In the genomic region with DNA sequence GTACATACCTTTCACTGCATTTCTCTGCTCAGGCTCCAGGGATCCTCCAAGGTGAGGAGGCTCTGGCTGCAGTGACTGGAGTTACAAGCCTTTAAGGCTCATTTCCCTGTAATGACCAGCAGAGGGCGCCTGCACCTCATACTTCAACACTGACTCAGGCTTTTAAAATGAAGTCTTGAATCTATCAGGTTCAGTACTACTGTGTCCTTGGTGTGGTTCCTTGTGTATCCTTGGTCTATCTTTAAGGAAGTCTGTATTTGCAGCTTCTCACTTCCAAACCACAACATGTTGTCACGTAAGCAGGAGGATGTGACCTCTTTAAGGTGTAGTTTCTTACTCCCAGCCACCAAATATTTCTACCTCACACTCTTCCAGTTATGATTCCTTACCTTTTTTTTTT, we compare ENCODE assay signal across 8 cellular contexts. TPM values are rescaled to one million over a fixed set of nuclear protein-coding genes. Genes with fewer than 3 reads are reported as not detected.
DNase-seq lines count a peak whose midpoint lies in the region; ATAC-seq and TF ChIP-seq lines count a peak whose summit lies in the region.

No MANE protein-coding gene starts in this region.

- peak; percentile 98 for TF ChIP-seq CTCF in neural cell (IDR thresholded peaks at IDR 0.05; ENCODE audit: poor library complexity, severe bottlenecking)

- H3F3A ChIP-seq in neural cell (ENCODE audit: insufficient read depth, low read length, poor library complexity, severe bottlenecking), result no peaks in the 10 kb centered on the region

- no peaks in the 10 kb centered on the region for H4K20me1 ChIP-seq in neural cell (ENCODE audit: insufficient read depth)

- no peaks in the 10 kb centered on the region for H3K79me2 ChIP-seq in neural cell (replicated peaks; ENCODE audit: insufficient read depth, low read length)

- H3K27me3 ChIP-seq in neural cell (ENCODE audit: insufficient read depth, low read depth, low read length), result no peaks in the 10 kb centered on the region

- H3K4me2 ChIP-seq in neural cell (ENCODE audit: low read length), result no peak overlapping the region

- TF ChIP-seq EP300 in neural cell (conservative IDR thresholded peaks at IDR 0.05; ENCODE audit: poor library complexity, severe bottlenecking), result no peak

- H3K4me3 ChIP-seq in neural cell (ENCODE audit: low read length), result no peak overlapping the region

- H2AFZ ChIP-seq in neural cell (ENCODE audit: low read depth, low read length), result no peak overlapping the region

- ATAC-seq in GM21737 (IDR thresholded peaks at IDR 0.05; ENCODE audit: unreplicated experiment), result peak; percentile 96

- no peaks in the 10 kb centered on the region for H3K9me2 ChIP-seq in neural cell (ENCODE audit: insufficient read depth, low read length)

- H3K36me3 ChIP-seq in neural cell (ENCODE audit: insufficient read depth, low read length), result no peaks in the 10 kb centered on the region

- peak; percentile 90 for DNase-seq in EH (ENCODE audit: low read depth)
- DNase-seq in KG1 (lab: John Stamatoyannopoulos, UW), result peak; percentile 32
- DNase-seq in OCI-M1 (lab: John Stamatoyannopoulos, UW), result peak; percentile 78
- DNase-seq in activated T-cell treated with anti-CD3 and anti-CD28 coated beads, Interleukin-2, amount 50 U/mL, for 1 hour, result peak; percentile 57
- peak; percentile 72 for DNase-seq in fibroblast of gingiva (ENCODE audit: low read depth)
- DNase-seq in stromal cell of bone marrow (ENCODE audit: low read depth), result peak; percentile 75

- no peak overlapping the region for H3K9ac ChIP-seq in neural cell (ENCODE audit: low read length)

- no peak overlapping the region for H3K27ac ChIP-seq in neural cell (ENCODE audit: low read length)

- peak; percentile 96 for TF ChIP-seq RAD21 in neural cell (conservative IDR thresholded peaks at IDR 0.05)

- no peaks in the 10 kb centered on the region for H3K9me3 ChIP-seq in neural cell (ENCODE audit: low read length)

TF ChIP-seq in neural cell, 6 proteins besides CTCF, POLR2A, EP300 and RAD21:
- TF ChIP-seq SMC3 (conservative IDR thresholded peaks at IDR 0.05; ENCODE audit: poor library complexity) (peak; percentile 97), MXI1 (conservative IDR thresholded peaks at IDR 0.05; ENCODE audit: poor library complexity, severe bottlenecking) (no peak)

RNA-seq across cellular contexts. Expression of a gene that starts 43.1 kb away (rescaled TPM):
- 11.7 and 12.4 TPM in 2 replicates for polyA plus RNA-seq in neural cell
- 29.9 and 33.7 TPM in 2 replicates for polyA minus RNA-seq in neural cell

Comparison
In these comparisons a context has a peak if more than half of its experiments do, and no peak if none do; other contexts are left out.
1. DNase-seq: peak in every context shown above with its lines; median percentile 90 in EH; 78 in OCI-M1; 75 in stromal cell of bone marrow; 72 in fibroblast of gingiva; 57 in activated T-cell treated with anti-CD3 and anti-CD28 coated beads, Interleukin-2, amount 50 U/mL, for 1 hour; 32 in KG1.